1 cellular context compared by ENCODE assay signal in the genomic region with DNA sequence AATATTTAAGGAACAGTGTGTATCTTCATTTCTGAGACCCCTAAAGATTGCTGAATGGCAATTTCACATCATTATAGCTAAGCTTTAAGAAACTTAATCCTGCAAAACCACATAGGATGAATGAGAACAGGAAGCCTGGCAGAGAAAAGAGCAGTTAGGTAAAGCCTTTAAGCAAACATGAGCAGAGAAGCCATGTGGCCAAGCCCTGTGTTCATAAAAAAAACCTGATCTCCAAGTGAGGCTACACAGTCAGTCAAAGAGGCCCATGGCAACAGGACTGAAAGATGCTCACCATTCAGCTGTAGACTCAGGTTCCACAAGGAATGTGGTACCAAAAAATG.
TF ChIP-seq lines count a peak whose summit lies in the region.

No MANE protein-coding gene starts in this region.

TF ChIP-seq in H1, 55 proteins besides CTCF, POLR2A, EP300 and RAD21:
- no peak for TF ChIP-seq MAFK (IDR thresholded peaks at IDR 0.05; ENCODE audit: low read depth, low read length)
- no peak for TF ChIP-seq ZNF274 (IDR thresholded peaks at IDR 0.05; ENCODE audit: borderline replicate concordance, extremely low read depth, low read length)
- no peak for TF ChIP-seq SRF (IDR thresholded peaks at IDR 0.05; ENCODE audit: low read depth, low read length)
